27 cellular contexts compared by ENCODE assay signal in the genomic region with DNA sequence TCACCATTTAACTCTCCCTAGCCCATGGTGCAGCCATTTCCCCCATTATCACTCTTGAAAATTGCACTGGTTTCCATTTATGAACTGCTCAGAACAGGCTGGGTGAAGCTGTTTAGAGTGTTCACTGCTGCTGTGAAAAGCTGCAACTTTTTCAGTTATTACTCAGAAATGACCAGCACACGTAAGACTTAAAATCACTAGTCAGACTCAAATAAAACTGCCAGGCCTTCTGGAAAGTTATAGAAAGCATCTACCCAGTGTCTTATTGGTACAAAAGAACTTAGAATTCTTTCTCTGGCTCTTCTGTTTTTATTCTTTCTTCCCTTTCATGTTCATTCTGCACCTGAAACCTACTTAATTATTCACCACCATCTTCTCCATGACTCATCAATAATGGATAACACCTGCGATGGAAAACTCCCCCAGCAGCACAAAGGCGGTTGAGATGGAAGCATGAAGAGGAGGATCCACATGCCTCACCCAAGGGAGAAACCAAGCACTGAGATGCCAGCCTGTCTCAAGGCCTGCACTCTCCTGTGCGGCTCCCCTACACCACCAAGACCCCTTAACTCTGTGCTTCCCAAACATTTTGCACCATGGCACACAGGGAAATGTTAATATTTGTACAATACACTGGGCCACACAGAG.
DNase-seq lines count a peak whose midpoint lies in the region; ATAC-seq lines count a peak whose summit lies in the region.
"Had no signal": no experiment of that assay in that cellular context is flagged by ENCODE, and none has a peak within 500 bp of the region (broad histone marks: within the 10 kb centered on the region; RNA-seq: fewer than 3 reads in every experiment).

No MANE protein-coding gene starts in this region.

- ATAC-seq in HG03432 (IDR thresholded peaks at IDR 0.05; ENCODE audit: unreplicated experiment) (peak; percentile 49), HG02885 (IDR thresholded peaks at IDR 0.05; ENCODE audit: poor library complexity, unreplicated experiment) (no peak), GM21423 (IDR thresholded peaks at IDR 0.05; ENCODE audit: unreplicated experiment) (no peak)
- ATAC-seq in activated T-helper 17 cell treated with anti-CD3 and anti-CD28 coated beads, Interleukin-2, amount 50 U/mL, for 72 hours (replicated peaks): peak; percentile 79
- ATAC-seq: right cardiac atrium; stimulated activated memory B cell treated with anti-CD40 and anti-IgM and Interleukin-4, amounts not matched to agents 10 μg/mL and 1 μg/mL and 100 μg/mL, for 72 hours had no signal

- DNase-seq in stimulated activated CD4-positive, alpha-beta T cell treated with anti-CD3 and anti-CD28 coated beads, Interleukin-1b, Interleukin-23, amount 100 ng/mL, for 48 hours: peak; percentile 13
- no peak for DNase-seq in stimulated activated CD4-positive, alpha-beta T cell treated with anti-CD3 and anti-CD28 coated beads, Interleukin-4, amount 100 ng/mL, for 1 hour
- DNase-seq in DMS53 (lab: John Stamatoyannopoulos, UW): no peak
- DNase-seq: activated CD4-positive, alpha-beta T cell treated with anti-CD3 and anti-CD28 coated beads, Interleukin-2, amount 10 ng/mL, durations not matched to agents 7 days and 5 days; activated naive CD4-positive, alpha-beta T cell treated with Interleukin-2 at 50 U/mL for 16 hours; activated T-cell treated with anti-CD3 and anti-CD28 coated beads, Interleukin-2, amount 50 U/mL, for 72 hours; amniotic stem cell; Caco-2; DND-41; esophagus squamous epithelium; GF-D8; Karpas-422; kidney glomerular epithelial cell; NCI-H2081; NCI-H2227 treated with DMSO at 0.1 percent for 48 hours; NCI-H526 treated with DMSO at 0.1 percent for 48 hours; Peyer's patch; right cardiac atrium; SIG-M5; spleen had no signal

- peak overlapping the region; percentile 51 for H3K27ac Mint-ChIP-seq in activated T-helper 17 cell treated with anti-CD3 and anti-CD28 coated beads, Interleukin-2, amount 50 U/mL, for 72 hours
- H3K27ac Mint-ChIP-seq: activated CD4-positive, alpha-beta T cell treated with anti-CD3 and anti-CD28 coated beads, Interleukin-2, amount 10 ng/mL, durations not matched to agents 7 days and 5 days; activated T-cell treated with anti-CD3 and anti-CD28 coated beads, Interleukin-2, amount 50 U/mL, for 72 hours; stimulated activated memory B cell treated with anti-CD40 and anti-IgM and Interleukin-4, amounts not matched to agents 10 μg/mL and 1 μg/mL and 100 μg/mL, for 72 hours; type B pancreatic cell had no signal

- H3K4me3 Mint-ChIP-seq in activated T-helper 17 cell treated with anti-CD3 and anti-CD28 coated beads, Interleukin-2, amount 50 U/mL, for 72 hours: peak overlapping the region; percentile 40
- H3K4me3 Mint-ChIP-seq: activated CD4-positive, alpha-beta T cell treated with anti-CD3 and anti-CD28 coated beads, Interleukin-2, amount 10 ng/mL, durations not matched to agents 7 days and 5 days; activated T-cell treated with anti-CD3 and anti-CD28 coated beads, Interleukin-2, amount 50 U/mL, for 72 hours; brain; stimulated activated memory B cell treated with anti-CD40 and anti-IgM and Interleukin-4, amounts not matched to agents 10 μg/mL and 1 μg/mL and 100 μg/mL, for 72 hours; type B pancreatic cell had no signal

- no peaks in the 10 kb centered on the region for H3K36me3 Mint-ChIP-seq in activated T-helper 17 cell treated with anti-CD3 and anti-CD28 coated beads, Interleukin-2, amount 50 U/mL, for 72 hours (ENCODE audit: low read depth)
- H3K36me3 Mint-ChIP-seq: brain; stimulated activated memory B cell treated with anti-CD40 and anti-IgM and Interleukin-4, amounts not matched to agents 10 μg/mL and 1 μg/mL and 100 μg/mL, for 72 hours; type B pancreatic cell had no signal

- H3K9me3 Mint-ChIP-seq in activated T-helper 17 cell treated with anti-CD3 and anti-CD28 coated beads, Interleukin-2, amount 50 U/mL, for 72 hours: no peaks in the 10 kb centered on the region
- H3K9me3 Mint-ChIP-seq: activated CD4-positive, alpha-beta T cell treated with anti-CD3 and anti-CD28 coated beads, Interleukin-2, amount 10 ng/mL, durations not matched to agents 7 days and 5 days; activated T-cell treated with anti-CD3 and anti-CD28 coated beads, Interleukin-2, amount 50 U/mL, for 72 hours; stimulated activated memory B cell treated with anti-CD40 and anti-IgM and Interleukin-4, amounts not matched to agents 10 μg/mL and 1 μg/mL and 100 μg/mL, for 72 hours had no signal

- no peaks in the 10 kb centered on the region for H3K27me3 Mint-ChIP-seq in activated T-helper 17 cell treated with anti-CD3 and anti-CD28 coated beads, Interleukin-2, amount 50 U/mL, for 72 hours
- H3K27me3 Mint-ChIP-seq: activated CD4-positive, alpha-beta T cell treated with anti-CD3 and anti-CD28 coated beads, Interleukin-2, amount 10 ng/mL, durations not matched to agents 7 days and 5 days; brain had no signal

- H3K4me1 Mint-ChIP-seq in activated T-helper 17 cell treated with anti-CD3 and anti-CD28 coated beads, Interleukin-2, amount 50 U/mL, for 72 hours: peaks cover 6% of the 10 kb centered on the region
- H3K4me1 Mint-ChIP-seq: stimulated activated memory B cell treated with anti-CD40 and anti-IgM and Interleukin-4, amounts not matched to agents 10 μg/mL and 1 μg/mL and 100 μg/mL, for 72 hours had no signal

Comparison
In these comparisons a context has a peak if more than half of its experiments do, and no peak if none do; other contexts are left out.
1. ATAC-seq: peak in HG03432 (single experiment) and activated T-helper 17 cell treated with anti-CD3 and anti-CD28 coated beads, Interleukin-2, amount 50 U/mL, for 72 hours (single experiment); none in HG02885 (single experiment) and GM21423 (single experiment).